1 cellular context compared by ENCODE assay signal in genomic region chr4:105304085-105304484, GRCh38.
TF ChIP-seq lines count a peak whose summit lies in the region.

No MANE protein-coding gene starts in this region.

TF ChIP-seq in K562, 482 proteins besides CTCF, POLR2A, EP300 and RAD21 (continued from another document):
- TF ChIP-seq E4F1 (CRISPR knock-in tag; IDR thresholded peaks at IDR 0.05; ENCODE audit: borderline replicate concordance) (no peak), ZNF717 (CRISPR knock-in tag; IDR thresholded peaks at IDR 0.05) (no peak), LCOR (CRISPR knock-in tag; IDR thresholded peaks at IDR 0.05) (no peak), NFIC (IDR thresholded peaks at IDR 0.05) (no peak), RBM25 (IDR thresholded peaks at IDR 0.05; ENCODE audit: low read depth, low read length, severe bottlenecking) (peak; percentile 25)
